In the genomic region with DNA sequence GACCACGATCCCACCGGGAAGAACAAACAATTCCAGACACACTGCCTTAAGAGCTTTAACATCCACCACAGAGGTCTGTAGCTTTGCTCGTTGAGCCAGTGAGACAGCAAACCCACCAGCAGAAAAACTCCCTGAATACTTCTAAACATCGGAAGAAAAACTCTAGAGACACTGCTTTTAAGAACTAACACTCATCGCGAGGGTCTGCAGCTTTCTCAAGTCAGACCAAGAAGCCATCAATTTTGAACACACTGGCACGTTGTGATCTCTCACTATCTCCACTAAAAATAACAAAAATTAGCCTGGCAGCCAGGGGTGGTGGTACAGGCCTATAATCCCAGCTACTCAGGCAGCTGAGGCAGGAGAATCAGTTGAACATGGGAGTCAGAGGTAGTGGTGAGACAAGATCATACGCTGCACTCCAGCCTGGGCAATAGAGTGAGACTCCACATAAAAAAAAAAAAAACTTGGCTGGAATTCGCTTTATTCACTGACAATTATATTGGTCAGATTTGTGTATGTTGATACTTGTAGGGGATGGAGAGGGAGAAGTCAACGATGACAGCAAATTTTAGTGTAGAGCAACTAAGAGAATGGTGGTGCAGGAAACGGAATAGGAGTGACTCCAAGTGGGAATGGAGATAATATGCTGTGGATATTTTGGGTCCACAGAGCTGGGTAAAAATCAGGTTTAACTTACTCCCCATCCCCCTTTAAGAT, we compare ENCODE assay signal across 8 cellular contexts. TPM values are rescaled to one million over a fixed set of nuclear protein-coding genes. Genes with fewer than 3 reads are reported as not detected.
A peak's percentile ranks its signal among the peaks of the same experiment; 100 is the strongest.
DNase-seq lines count a peak whose midpoint lies in the region; ATAC-seq and TF ChIP-seq lines count a peak whose summit lies in the region.

No MANE protein-coding gene starts in this region.

- peaks cover 4% of the 10 kb centered on the region for H3K36me3 Mint-ChIP-seq in mesothelial cell of epicardium

- H3K27me3 Mint-ChIP-seq in mesothelial cell of epicardium (ENCODE audit: low read depth): no peaks in the 10 kb centered on the region

- peaks cover 28% of the 10 kb centered on the region for H3K4me1 Mint-ChIP-seq in mesothelial cell of epicardium

- peak overlapping the region; percentile 75 for H3K9ac ChIP-seq in mammary epithelial cell (ENCODE audit: insufficient read depth, low read length)

- dilution Hi-C loops in mammary epithelial cell (cut with HindIII; ENCODE audit: low sequenced_read_pairs): no loop called here

- peaks cover 33% of the 10 kb centered on the region for H3K79me2 ChIP-seq in mammary epithelial cell (ENCODE audit: insufficient read depth, low read length)

- H3K27ac ChIP-seq in mammary epithelial cell (ENCODE audit: insufficient read depth, low read depth, low read length): peak overlapping the region; percentile 69
- H3K27ac ChIP-seq in aorta (ENCODE audit: low read depth in 1 of 2, low read length in 2 of 2): peak overlapping the region in 1 of 2 donors; percentile 45

- CTCF ChIA-PET in mammary epithelial cell (lab: Charles Lee; ENCODE audit: low non-redundant PET): no interaction called here
- CTCF ChIA-PET in HEK293T (lab: Yijun Ruan, JAX): no interaction called here

- H3K27ac Mint-ChIP-seq in mesothelial cell of epicardium: peak overlapping the region; percentile 99

- BruUV-seq in mammary epithelial cell (replicated peaks; lab: Mats Ljungman, UMichigan): no TSS peak

- H3K36me3 ChIP-seq in mammary epithelial cell (ENCODE audit: insufficient read depth, low read length): no peaks in the 10 kb centered on the region
- no peaks in the 10 kb centered on the region for H3K36me3 ChIP-seq in aorta (ENCODE audit: control insufficient read depth in 1 of 2, insufficient read depth in 2 of 2, low read length in 1 of 2)

- H3K9me3 ChIP-seq in mammary epithelial cell (replicated peaks; ENCODE audit: insufficient read depth, low read length) (peaks cover 20% of the 10 kb centered on the region), aorta (ENCODE audit: control insufficient read depth, low read length) (no peaks in the 10 kb centered on the region)

- TF ChIP-seq CTCF in mammary epithelial cell (conservative IDR thresholded peaks at IDR 0.05 in 1 of 2, IDR thresholded peaks at IDR 0.05 in 1 of 2; ENCODE audit: extremely low read depth in 1 of 2, insufficient read depth in 1 of 2, low read depth in 1 of 2, low read length in 2 of 2): no peak
- TF ChIP-seq CTCF in mesothelial cell of epicardium (IDR thresholded peaks at IDR 0.05; ENCODE audit: unreplicated experiment): no peak

- 54% methylated on average over 9 of the region's 11 CpGs for WGBS in mammary epithelial cell (ENCODE audit: low coverage, missing lambda C conversion rate)
- 72 to 78% methylated on average over 11 of the region's 11 CpGs for WGBS in aorta, 2 donors

- in situ Hi-C loops in mammary epithelial cell (cut with MboI; ENCODE audit: low sequenced_read_pairs in 2 of 2): no loop called here

- peak overlapping the region; percentile 84 for H3K4me2 ChIP-seq in mammary epithelial cell (ENCODE audit: insufficient read depth, low read depth, low read length)

- no peaks in the 10 kb centered on the region for H4K20me1 ChIP-seq in mammary epithelial cell (ENCODE audit: insufficient read depth, low read length)

- no peak for ATAC-seq in aorta (ENCODE audit: low FRiP score)

- H2AFZ ChIP-seq in mammary epithelial cell (ENCODE audit: low read depth, low read length): peak overlapping the region; percentile 91

- POLR2A ChIA-PET in HEK293T (lab: Yijun Ruan, JAX): interaction anchor here (0.7 to 3.0 kb wide), 20 partner anchors 9 to 344 kb away, joined by 3 to 40 read pairs (median 4); a partner anchor contains a TSS

- no peaks in the 10 kb centered on the region for H3K27me3 ChIP-seq in mammary epithelial cell (ENCODE audit: insufficient read depth, low read length)
- no peaks in the 10 kb centered on the region for H3K27me3 ChIP-seq in aorta (ENCODE audit: control insufficient read depth in 1 of 2, insufficient read depth in 2 of 2, low read length in 1 of 2)

- H3K4me3 Mint-ChIP-seq in mesothelial cell of epicardium: peak overlapping the region; percentile 97

- intact Hi-C loops in mammary epithelial cell (cut with micrococcal nuclease): loop anchor here (1.0 kb wide), 2 partner anchors 25 to 28 kb away; a partner anchor contains a TSS
- intact Hi-C loops in aorta (cut with DNase I): loop anchor here (2.0 kb wide), 2 partner anchors 25 to 27 kb away; a partner anchor contains a TSS

- H3K4me1 ChIP-seq in mammary epithelial cell (ENCODE audit: insufficient read depth, low read length) (peaks cover 27% of the 10 kb centered on the region), aorta (ENCODE audit: control insufficient read depth in 1 of 2, insufficient read depth in 2 of 2, low read length in 2 of 2) (peaks cover 3 to 5% of the 10 kb centered on the region in 2 donors)

- peaks cover 4% of the 10 kb centered on the region for H3K9me3 Mint-ChIP-seq in mesothelial cell of epicardium

- peak; percentile 4 for DNase-seq in stimulated activated CD4-positive, alpha-beta T cell treated with anti-CD3 and anti-CD28 coated beads, Interleukin-15, amount 100 ng/mL, for 24 hours
- no peak for DNase-seq in stimulated activated CD4-positive, alpha-beta T cell treated with anti-CD3 and anti-CD28 coated beads, Interleukin-4, amount 100 ng/mL, for 1 hour
- no peak for DNase-seq in mammary epithelial cell
- DNase-seq in mesothelial cell of epicardium (ENCODE audit: low spot score in 2 of 2, unreplicated experiment in 2 of 2): no peak
- DNase-seq in iPS-NIHi11 (ENCODE audit: low spot score): no peak
- no peak for DNase-seq in activated CD4-positive, CD25-positive, alpha-beta regulatory T cell (lab: John Stamatoyannopoulos, UW)
- DNase-seq in aorta: no peak
- DNase-seq in HEK293T (ENCODE audit: extremely low spot score): no peak

- H3K4me3 ChIP-seq in mammary epithelial cell (replicated peaks in 1 of 3; ENCODE audit: insufficient read depth in 1 of 3, low read depth in 2 of 3, low read length in 3 of 3) (peak overlapping the region; percentile 58 to 81 (median 76)), aorta (ENCODE audit: low read length in 2 of 2) (peak overlapping the region in 1 of 2 donors; percentile 34)

TF ChIP-seq in HEK293T, 16 proteins besides CTCF, POLR2A, EP300 and RAD21:
- TF ChIP-seq TARDBP (IDR thresholded peaks at IDR 0.05): no peak
- no peak for TF ChIP-seq FOXA1 (IDR thresholded peaks at IDR 0.05)
- TF ChIP-seq SUZ12 (IDR thresholded peaks at IDR 0.05): no peak
- no peak for TF ChIP-seq LEF1 (IDR thresholded peaks at IDR 0.05; ENCODE audit: borderline replicate concordance)
- TF ChIP-seq ELF4 (IDR thresholded peaks at IDR 0.05): no peak

RNA-seq across cellular contexts. Expression of a gene that starts 0.9 kb away (rescaled TPM):
- total RNA-seq in mammary epithelial cell (100 to 1,000 TPM in 1 of 2 donors, 10 to 100 TPM in 1; 90.0 to 113 TPM), mesothelial cell of epicardium (74.4 to 78.9 TPM (median 75.7 TPM) in 3 replicates), aorta (10 to 100 TPM; 72.8 to 85.3 TPM)
- polyA plus RNA-seq in mammary epithelial cell (168 TPM), aorta (100 to 1,000 TPM; 158 to 192 TPM)
- polyA minus RNA-seq in mammary epithelial cell: 42.8 TPM

RNA-seq across cellular contexts. Expression of a gene that starts 25.6 kb away (rescaled TPM):
- total RNA-seq in mammary epithelial cell: 10 to 100 TPM; 39.3 to 63.5 TPM
- 67.5 TPM for polyA plus RNA-seq in mammary epithelial cell
- polyA minus RNA-seq in mammary epithelial cell: 51.4 TPM
- 56.1 to 58.5 TPM (median 57.3 TPM) in 3 replicates for total RNA-seq in mesothelial cell of epicardium
- total RNA-seq in aorta: 10 to 100 TPM; 50.3 to 51.9 TPM
- polyA plus RNA-seq in aorta: 100 to 1,000 TPM in 1 of 2 donors, 10 to 100 TPM in 1; 72.7 to 111 TPM

RNA-seq across cellular contexts. Expression of a gene that starts 27.2 kb away (rescaled TPM):
- total RNA-seq in mammary epithelial cell: 10 to 100 TPM; 14.8 to 24.7 TPM
- polyA plus RNA-seq in mammary epithelial cell: 23.8 TPM
- 9.8 TPM for polyA minus RNA-seq in mammary epithelial cell
- total RNA-seq in mesothelial cell of epicardium: 14.7 to 16.8 TPM (median 15.5 TPM) in 3 replicates
- total RNA-seq in aorta: 1 to 10 TPM; 9.2 to 9.9 TPM
- polyA plus RNA-seq in aorta: 10 to 100 TPM in 1 of 2 donors, 1 to 10 TPM in 1; 6.3 to 12.3 TPM

RNA-seq across cellular contexts. Expression of a gene that starts 27.6 kb away (rescaled TPM):
- total RNA-seq in mammary epithelial cell (under 1 TPM in 1 of 2 donors, not detected in 1; 0.50 TPM), mesothelial cell of epicardium (3.1 to 4.6 TPM (median 3.8 TPM) in 3 replicates), aorta (under 1 TPM in 1 of 2 donors, not detected in 1; 0.66 TPM)
- polyA plus RNA-seq in mammary epithelial cell (0.60 TPM), aorta (1 to 10 TPM in 1 of 2 donors, not detected in 1; 2.4 TPM)
- polyA minus RNA-seq in mammary epithelial cell: not detected
